ENCODE assay signal across 24 cellular contexts in the genomic region with DNA sequence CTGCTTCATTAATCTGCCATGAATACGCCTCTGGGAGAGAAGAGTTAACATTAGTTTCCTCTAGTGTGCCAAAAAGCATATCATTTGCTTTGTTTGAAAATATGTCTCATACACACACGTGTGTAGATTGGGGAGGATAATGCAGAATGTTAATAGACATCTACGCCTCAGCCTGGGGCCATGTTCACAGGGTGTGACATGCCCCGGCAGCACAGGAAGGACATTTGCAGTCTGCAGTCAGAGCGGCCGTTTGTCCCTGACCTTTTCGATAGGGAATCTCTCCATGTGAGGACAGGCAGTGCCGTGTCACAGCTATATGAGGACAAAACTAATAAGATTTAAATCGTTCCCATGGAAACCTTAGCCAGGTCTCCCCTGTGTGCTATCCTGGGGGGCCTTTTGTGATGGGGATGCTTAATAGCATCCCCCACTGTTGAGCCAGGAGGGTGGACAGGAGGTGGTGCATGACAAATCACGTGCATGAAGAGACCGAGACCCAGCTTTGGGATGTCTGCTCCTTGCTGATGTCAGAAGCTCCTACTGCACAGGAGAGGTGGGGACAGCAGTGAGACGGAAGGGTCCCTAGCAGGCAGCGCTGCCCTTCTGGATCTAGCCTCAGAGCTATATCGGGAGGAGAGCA.
DNase-seq lines count a peak whose midpoint lies in the region; ATAC-seq and TF ChIP-seq lines count a peak whose summit lies in the region.
"Had no signal": no experiment of that assay in that cellular context is flagged by ENCODE, and none has a peak within 500 bp of the region (broad histone marks: within the 10 kb centered on the region; RNA-seq: fewer than 3 reads in every experiment).

No MANE protein-coding gene starts in this region.

- TF ChIP-seq CTCF in body of pancreas (IDR thresholded peaks at IDR 0.05) (no peak), mesothelial cell of epicardium (IDR thresholded peaks at IDR 0.05; ENCODE audit: unreplicated experiment) (no peak), spleen (IDR thresholded peaks at IDR 0.05 in 8 of 11, conservative IDR thresholded peaks at IDR 0.05 in 3 of 11) (no peak), colonic mucosa (IDR thresholded peaks at IDR 0.05) (no peak)

- H3K27me3 Mint-ChIP-seq in mesothelial cell of epicardium (ENCODE audit: low read depth) = no peaks in the 10 kb centered on the region
- no peaks in the 10 kb centered on the region for H3K27me3 Mint-ChIP-seq in activated CD8-positive, alpha-beta T cell treated with anti-CD3 and anti-CD28 coated beads, Interleukin-2, amount 10 ng/mL, durations not matched to agents 7 days and 5 days (ENCODE audit: low read depth)
- H3K27me3 Mint-ChIP-seq: CD8-positive, alpha-beta memory T cell; naive thymus-derived CD4-positive, alpha-beta T cell; stimulated activated naive CD8-positive, alpha-beta T cell treated with anti-CD3 and anti-CD28 coated beads, Interleukin-15, amount 100 ng/mL, for 72 hours had no signal

- H3K27me3 ChIP-seq in body of pancreas (no peaks in the 10 kb centered on the region), spleen (replicated peaks in 1 of 7) (no peaks in the 10 kb centered on the region), colonic mucosa (no peaks in the 10 kb centered on the region)
- H3K27me3 ChIP-seq: heart right ventricle, tibial nerve had no signal

- CTCF ChIA-PET in activated CD8-positive, alpha-beta T cell treated with anti-CD3 and anti-CD28 coated beads, Interleukin-2, amount 10 ng/mL, durations not matched to agents 7 days and 5 days (lab: Charles Lee) = no interaction called here

- WGBS in body of pancreas, 2 donors = 32 to 58% methylated on average over 10 to 14 of the region's 14 CpGs
- WGBS in spleen, 5 donors = 70 to 91% (median 77%) methylated on average over 14 of the region's 14 CpGs

- POLR2A ChIA-PET in activated CD8-positive, alpha-beta T cell treated with anti-CD3 and anti-CD28 coated beads, Interleukin-2, amount 10 ng/mL, durations not matched to agents 7 days and 5 days (lab: Charles Lee) = no interaction called here

- H3K36me3 ChIP-seq in body of pancreas (replicated peaks in 1 of 2; ENCODE audit: insufficient read depth in 1 of 2, low read depth in 2 of 2) (no peaks in the 10 kb centered on the region), spleen (peaks cover 0 to 72% (median 18%) of the 10 kb centered on the region in 6 donors), colonic mucosa (no peaks in the 10 kb centered on the region)

- H3K9ac ChIP-seq in colonic mucosa (ENCODE audit: low read depth in 2 of 2, low read length in 2 of 2) = no peak overlapping the region

- H3K9me3 ChIP-seq in body of pancreas = no peaks in the 10 kb centered on the region
- H3K9me3 ChIP-seq in spleen = no peaks in the 10 kb centered on the region
- H3K9me3 ChIP-seq in colonic mucosa = no peaks in the 10 kb centered on the region
- H3K9me3 ChIP-seq: heart right ventricle, tibial nerve had no signal

- H3K27ac Mint-ChIP-seq in mesothelial cell of epicardium = peak overlapping the region; percentile 93
- H3K27ac Mint-ChIP-seq in activated CD8-positive, alpha-beta T cell treated with anti-CD3 and anti-CD28 coated beads, Interleukin-2, amount 10 ng/mL, durations not matched to agents 7 days and 5 days = no peak overlapping the region
- H3K27ac Mint-ChIP-seq: activated naive CD4-positive, alpha-beta T cell treated with anti-CD3 and anti-CD28 coated beads for 36 hours; activated T-cell treated with anti-CD3 and anti-CD28 coated beads, Interleukin-2, amount 50 U/mL, for 72 hours; T-helper 2 cell treated with Interferon-gamma antibody and Interleukin-4, amounts not matched to agents 5 μg/mL and 100 μg/mL, for 36 hours had no signal

- H3K4me3 Mint-ChIP-seq in mesothelial cell of epicardium = no peak overlapping the region
- no peak overlapping the region for H3K4me3 Mint-ChIP-seq in activated CD8-positive, alpha-beta T cell treated with anti-CD3 and anti-CD28 coated beads, Interleukin-2, amount 10 ng/mL, durations not matched to agents 7 days and 5 days
- H3K4me3 Mint-ChIP-seq: activated naive CD4-positive, alpha-beta T cell treated with anti-CD3 and anti-CD28 coated beads for 36 hours; activated T-cell treated with anti-CD3 and anti-CD28 coated beads, Interleukin-2, amount 50 U/mL, for 72 hours; CD8-positive, alpha-beta memory T cell; stimulated activated naive CD8-positive, alpha-beta T cell treated with anti-CD3 and anti-CD28 coated beads, Interleukin-15, amount 100 ng/mL, for 72 hours; T-helper 2 cell treated with Interferon-gamma antibody and Interleukin-4, amounts not matched to agents 5 μg/mL and 100 μg/mL, for 36 hours had no signal

- no peak overlapping the region for H3K4me3 ChIP-seq in body of pancreas
- no peak overlapping the region for H3K4me3 ChIP-seq in spleen
- H3K4me3 ChIP-seq in colonic mucosa = no peak overlapping the region
- H3K4me3 ChIP-seq: heart right ventricle, tibial nerve had no signal

- peaks cover 23% of the 10 kb centered on the region for H3K36me3 Mint-ChIP-seq in mesothelial cell of epicardium
- peaks cover 61% of the 10 kb centered on the region for H3K36me3 Mint-ChIP-seq in activated CD8-positive, alpha-beta T cell treated with anti-CD3 and anti-CD28 coated beads, Interleukin-2, amount 10 ng/mL, durations not matched to agents 7 days and 5 days (ENCODE audit: low read depth)

- intact Hi-C loops in body of pancreas (cut with DNase I) = no loop called here
- intact Hi-C loops in spleen (cut with DNase I; ENCODE audit: low total_unique reads) = no loop called here
- intact Hi-C loops in colonic mucosa (cut with DNase I) = no loop called here

- DNase-seq in NCI-H2081 (lab: John Stamatoyannopoulos, UW) = peak; percentile 14 to 32
- no peak for DNase-seq in NCI-H2081 treated with DMSO at 0.1 percent for 48 hours (lab: John Stamatoyannopoulos, UW)
- peak in 2 of 4 donors; percentile 46 to 49 for DNase-seq in body of pancreas
- DNase-seq in mesothelial cell of epicardium (ENCODE audit: low spot score in 2 of 2, unreplicated experiment in 2 of 2) = no peak
- no peak for DNase-seq in spleen
- no peak for DNase-seq in HuH-7 (ENCODE audit: low spot score)
- DNase-seq in colonic mucosa = no peak
- DNase-seq in activated CD8-positive, alpha-beta T cell treated with anti-CD3 and anti-CD28 coated beads, Interleukin-2, amount 10 ng/mL, durations not matched to agents 7 days and 5 days = no peak
- DNase-seq: activated CD4-positive, alpha-beta T cell treated with anti-CD3 and anti-CD28 coated beads for 48 hours; activated naive CD4-positive, alpha-beta T cell treated with anti-CD3 and anti-CD28 coated beads for 36 hours; activated T-cell treated with anti-CD3 and anti-CD28 coated beads, Interleukin-2, amount 50 U/mL, for 72 hours; AML-193; aorta; CD8-positive, alpha-beta memory T cell; effector CD4-positive, alpha-beta T cell; heart right ventricle; left colon; mesendoderm; naive thymus-derived CD4-positive, alpha-beta T cell; NCI-H446; stimulated activated naive CD8-positive, alpha-beta T cell treated with anti-CD3 and anti-CD28 coated beads, Interleukin-15, amount 100 ng/mL, for 72 hours had no signal

- TF ChIP-seq POLR2A in body of pancreas (IDR thresholded peaks at IDR 0.05) (no peak), spleen (IDR thresholded peaks at IDR 0.05) (no peak)

- peak overlapping the region in 3 of 4 donors; percentile 25 to 49 (median 45) for H3K27ac ChIP-seq in body of pancreas
- peak overlapping the region in 7 of 8 donors; percentile 47 to 90 (median 65) for H3K27ac ChIP-seq in spleen
- H3K27ac ChIP-seq in colonic mucosa = no peak overlapping the region
- H3K27ac ChIP-seq: RWPE1 had no signal

- H3K9me3 Mint-ChIP-seq in mesothelial cell of epicardium = no peaks in the 10 kb centered on the region
- no peaks in the 10 kb centered on the region for H3K9me3 Mint-ChIP-seq in activated CD8-positive, alpha-beta T cell treated with anti-CD3 and anti-CD28 coated beads, Interleukin-2, amount 10 ng/mL, durations not matched to agents 7 days and 5 days (ENCODE audit: insufficient read depth)
- H3K9me3 Mint-ChIP-seq: activated naive CD4-positive, alpha-beta T cell treated with anti-CD3 and anti-CD28 coated beads for 36 hours; activated T-cell treated with anti-CD3 and anti-CD28 coated beads, Interleukin-2, amount 50 U/mL, for 72 hours; CD8-positive, alpha-beta memory T cell; naive thymus-derived CD4-positive, alpha-beta T cell; stimulated activated naive CD8-positive, alpha-beta T cell treated with anti-CD3 and anti-CD28 coated beads, Interleukin-15, amount 100 ng/mL, for 72 hours; T-helper 2 cell treated with Interferon-gamma antibody and Interleukin-4, amounts not matched to agents 5 μg/mL and 100 μg/mL, for 36 hours had no signal

- peaks cover 64% of the 10 kb centered on the region for H3K4me1 ChIP-seq in body of pancreas
- H3K4me1 ChIP-seq in spleen = peaks cover 22 to 94% (median 60%) of the 10 kb centered on the region in 6 donors
- H3K4me1 ChIP-seq in colonic mucosa = no peaks in the 10 kb centered on the region

- H3K4me1 Mint-ChIP-seq in mesothelial cell of epicardium = peaks cover 81% of the 10 kb centered on the region
- peaks cover 7% of the 10 kb centered on the region for H3K4me1 Mint-ChIP-seq in activated CD8-positive, alpha-beta T cell treated with anti-CD3 and anti-CD28 coated beads, Interleukin-2, amount 10 ng/mL, durations not matched to agents 7 days and 5 days (ENCODE audit: low read depth)

- ATAC-seq in body of pancreas = no peak
- ATAC-seq in activated CD8-positive, alpha-beta T cell treated with anti-CD3 and anti-CD28 coated beads, Interleukin-2, amount 10 ng/mL, durations not matched to agents 7 days and 5 days = no peak
- ATAC-seq: activated T-cell treated with anti-CD3 and anti-CD28 coated beads, Interleukin-2, amount 50 U/mL, for 72 hours; left colon; naive thymus-derived CD4-positive, alpha-beta T cell; stimulated activated naive CD8-positive, alpha-beta T cell treated with anti-CD3 and anti-CD28 coated beads, Interleukin-15, amount 100 ng/mL, for 72 hours had no signal

Comparison
In these comparisons a context has a peak if more than half of its experiments do, and no peak if none do; other contexts are left out.
1. DNase-seq: peak in NCI-H2081 (2 of 2); none in NCI-H2081 treated with DMSO at 0.1 percent for 48 hours (single experiment), mesothelial cell of epicardium (0 of 2), spleen (single experiment), HuH-7 (single experiment), colonic mucosa (single experiment) and activated CD8-positive, alpha-beta T cell treated with anti-CD3 and anti-CD28 coated beads, Interleukin-2, amount 10 ng/mL, durations not matched to agents 7 days and 5 days (single experiment).